In the genomic region with DNA sequence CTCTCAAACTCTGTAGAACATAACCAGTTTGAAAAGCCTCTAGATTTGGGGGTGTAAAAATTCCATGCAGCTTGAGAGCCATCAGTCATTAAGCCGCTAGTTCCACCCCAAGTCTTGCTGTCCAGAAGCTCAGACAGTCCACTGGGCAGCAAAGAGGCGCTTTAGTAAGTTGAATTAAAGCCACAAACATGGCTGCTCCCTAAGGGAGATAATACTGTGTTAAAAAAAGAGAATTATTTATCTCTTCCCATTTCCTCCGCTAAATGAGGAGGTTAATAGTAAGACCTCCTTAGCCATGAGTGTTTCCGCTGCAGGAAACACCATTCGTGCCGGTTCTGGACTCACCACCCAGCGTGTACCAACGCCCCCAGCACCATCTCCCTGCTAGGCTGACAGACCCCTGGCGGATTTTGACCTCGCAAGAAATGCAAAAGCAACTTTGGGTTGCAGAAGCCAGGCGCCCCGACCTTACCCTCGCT, we compare ENCODE assay signal across 8 cellular contexts. TPM values are rescaled to one million over a fixed set of nuclear protein-coding genes. Genes with fewer than 3 reads are reported as not detected.
A peak's percentile ranks its signal among the peaks of the same experiment; 100 is the strongest.
DNase-seq lines count a peak whose midpoint lies in the region; ATAC-seq and TF ChIP-seq lines count a peak whose summit lies in the region.

No MANE protein-coding gene starts in this region.

- TF ChIP-seq CTCF in Panc1 (IDR thresholded peaks at IDR 0.05), result no peak
- TF ChIP-seq CTCF in thyroid gland (IDR thresholded peaks at IDR 0.05), result no peak

- H3K27me3 ChIP-seq in Panc1 (ENCODE audit: control insufficient read depth, insufficient read depth, low read length) (no peaks in the 10 kb centered on the region), mesenchymal stem cell (ENCODE audit: control insufficient read depth in 1 of 2, insufficient read depth in 1 of 2, low read length in 2 of 2) (no peaks in the 10 kb centered on the region), thyroid gland (no peaks in the 10 kb centered on the region)

- H3K4me1 ChIP-seq in Panc1 (ENCODE audit: control insufficient read depth, insufficient read depth, low read length) (peaks cover 25% of the 10 kb centered on the region), mesenchymal stem cell (ENCODE audit: control insufficient read depth, insufficient read depth, low read depth, low read length) (no peaks in the 10 kb centered on the region), thyroid gland (peaks cover 17 to 24% of the 10 kb centered on the region in 2 donors)

- no peak overlapping the region for H3K23ac ChIP-seq in mesenchymal stem cell (ENCODE audit: low read length in 2 of 2)

- DNase-seq in AML-193 (lab: John Stamatoyannopoulos, UW) (peak; percentile 33 to 34), Panc1 (ENCODE audit: low read depth, low spot score) (no peak), dermis blood vessel endothelial cell (peak; percentile 60), mesenchymal stem cell (peak; percentile 62), thyroid gland (peak; percentile 32 to 42), NCI-H128 (lab: John Stamatoyannopoulos, UW; ENCODE audit: unreplicated experiment) (no peak)

- peak overlapping the region; percentile 58 to 85 for H3K18ac ChIP-seq in mesenchymal stem cell (ENCODE audit: low read depth in 1 of 2, low read length in 2 of 2)

- H2BK5ac ChIP-seq in mesenchymal stem cell (ENCODE audit: low read depth, low read length, poor library complexity, severe bottlenecking), result no peak overlapping the region

- no peak overlapping the region for H2AK5ac ChIP-seq in mesenchymal stem cell (ENCODE audit: low read length, severe bottlenecking)

- H2BK12ac ChIP-seq in mesenchymal stem cell (ENCODE audit: low read length in 2 of 2), result no peak overlapping the region

- no peak overlapping the region for H3K4ac ChIP-seq in mesenchymal stem cell (ENCODE audit: low read depth in 1 of 2, low read length in 2 of 2)

- CTCF ChIA-PET in Panc1 (lab: Charles Lee), result interaction anchor here (0.8 to 1.0 kb wide), 2 partner anchors 9 to 95 kb away, joined by 3 to 4 read pairs; a partner anchor contains a TSS

- peak overlapping the region; percentile 60 for H2AFZ ChIP-seq in mesenchymal stem cell (ENCODE audit: low read depth, low read length)

- H2BK15ac ChIP-seq in mesenchymal stem cell (ENCODE audit: low read depth, poor library complexity, severe bottlenecking), result no peak overlapping the region

- H3K27ac ChIP-seq in Panc1 (ENCODE audit: low read length), result peak overlapping the region; percentile 84
- H3K27ac ChIP-seq in mesenchymal stem cell (ENCODE audit: low read length, poor library complexity, severe bottlenecking), result peak overlapping the region; percentile 68
- peak overlapping the region; percentile 90 to 98 (median 93) for H3K27ac ChIP-seq in thyroid gland

- H3K9me3 ChIP-seq in Panc1 (ENCODE audit: control insufficient read depth, insufficient read depth, low read depth, low read length) (no peaks in the 10 kb centered on the region), mesenchymal stem cell (ENCODE audit: control insufficient read depth, low read length) (no peaks in the 10 kb centered on the region), thyroid gland (no peaks in the 10 kb centered on the region)

- POLR2A ChIA-PET in Panc1 (lab: Charles Lee), result interaction anchor here (0.7 kb wide), 2 partner anchors 9 to 1123 kb away, joined by 8 to 12 read pairs; a partner anchor contains a TSS

- H2BK120ac ChIP-seq in mesenchymal stem cell (ENCODE audit: low read depth, low read length), result no peak overlapping the region

- WGBS in mesenchymal stem cell, result under 1% methylated on average over 12 of the region's 13 CpGs
- WGBS in thyroid gland, 2 donors, result 0 to 2% methylated on average over 8 to 10 of the region's 13 CpGs

- TF ChIP-seq POLR2A in GM18505 (IDR thresholded peaks at IDR 0.05; ENCODE audit: borderline replicate concordance, extremely low read depth, insufficient read depth, insufficient read length) (no peak), thyroid gland (IDR thresholded peaks at IDR 0.05) (no peak)

- H3K9ac ChIP-seq in mesenchymal stem cell (ENCODE audit: low read length), result peak overlapping the region; percentile 88

- no peaks in the 10 kb centered on the region for H3K36me3 ChIP-seq in Panc1 (ENCODE audit: control insufficient read depth, insufficient read depth, low read length)
- no peaks in the 10 kb centered on the region for H3K36me3 ChIP-seq in mesenchymal stem cell (ENCODE audit: control insufficient read depth in 1 of 2, insufficient read depth in 2 of 2, low read depth in 1 of 2, low read length in 2 of 2)
- H3K36me3 ChIP-seq in thyroid gland, result no peaks in the 10 kb centered on the region

- peak overlapping the region; percentile 71 for H4K8ac ChIP-seq in mesenchymal stem cell (ENCODE audit: low read length)

- no TSS peak for BruUV-seq in Panc1 (replicated peaks; lab: Mats Ljungman, UMichigan)

- peak overlapping the region; percentile 84 for H3K4me2 ChIP-seq in mesenchymal stem cell (ENCODE audit: low read length, poor library complexity, severe bottlenecking)

- peak overlapping the region; percentile 81 to 96 for H3K4me3 ChIP-seq in Panc1 (ENCODE audit: low read depth in 2 of 2, low read length in 2 of 2)
- peak overlapping the region; percentile 75 to 95 for H3K4me3 ChIP-seq in mesenchymal stem cell (ENCODE audit: insufficient read depth in 1 of 2, low read depth in 1 of 2, low read length in 2 of 2)
- H3K4me3 ChIP-seq in thyroid gland (replicated peaks in 1 of 3), result peak overlapping the region; percentile 68 to 78 (median 76)

- intact Hi-C loops in Panc1 (cut with micrococcal nuclease; ENCODE audit: unreplicated experiment) (loop anchor here (5.0 to 10.0 kb wide), 3 partner anchors 76 to 161 kb away; a partner anchor contains a TSS), thyroid gland (cut with DNase I) (loop anchor here (5.0 kb wide), 1 partner anchor 71 kb away; no protein-coding TSS in a partner anchor)

- no peak overlapping the region for H3K14ac ChIP-seq in mesenchymal stem cell (ENCODE audit: low read length in 2 of 2)

- ATAC-seq in GM18505 (IDR thresholded peaks at IDR 0.05; ENCODE audit: unreplicated experiment) (peak; percentile 6), HG02943 (IDR thresholded peaks at IDR 0.05; ENCODE audit: low read depth, unreplicated experiment) (peak; percentile 22), Panc1 (peak; percentile 68)

- H3K79me1 ChIP-seq in mesenchymal stem cell (replicated peaks; ENCODE audit: low read length, poor library complexity, severe bottlenecking), result peaks cover 7% of the 10 kb centered on the region

- no peak overlapping the region for H4K91ac ChIP-seq in mesenchymal stem cell (ENCODE audit: low read length)

- in situ Hi-C loops in Panc1 (cut with HindIII; ENCODE audit: low pct_unique_long_range_greater_than_20kb, low sequenced_read_pairs), result no loop called here

RNA-seq across cellular contexts. Expression of a gene that starts 0.5 kb away (rescaled TPM):
- total RNA-seq in Panc1 (2021; ENCODE audit: unreplicated experiment), result 59.8 TPM
- 39.7 TPM for polyA plus RNA-seq in Panc1 (2012; ENCODE audit: insufficient read length)
- 80.0 and 109 TPM in 2 replicates for total RNA-seq in dermis blood vessel endothelial cell
- 51.4 TPM for polyA plus RNA-seq in mesenchymal stem cell (2013, experiment 1 of 2)
- 54.8 TPM for polyA plus RNA-seq in mesenchymal stem cell (2013, experiment 2 of 2)
- 100 to 1,000 TPM in 1 of 4 donors, 10 to 100 TPM in 3; 69.7 to 213 (median 76.8) TPM for total RNA-seq in thyroid gland

RNA-seq across cellular contexts. Expression of a gene that starts 8.7 kb away (rescaled TPM):
- total RNA-seq in Panc1 (2021; ENCODE audit: unreplicated experiment) (54.8 TPM), dermis blood vessel endothelial cell (53.1 and 57.6 TPM in 2 replicates), thyroid gland (10 to 100 TPM; 49.0 to 92.8 (median 73.8) TPM)
- 26.1 TPM for polyA plus RNA-seq in Panc1 (2012; ENCODE audit: insufficient read length)
- 29.9 TPM for polyA plus RNA-seq in mesenchymal stem cell (2013, experiment 1 of 2)
- 31.4 TPM for polyA plus RNA-seq in mesenchymal stem cell (2013, experiment 2 of 2)

Comparison
In these comparisons a context has a peak if more than half of its experiments do, and no peak if none do; other contexts are left out.
1. DNase-seq: peak in AML-193 (2 of 2), dermis blood vessel endothelial cell (single experiment), mesenchymal stem cell (single experiment) and thyroid gland (2 of 2); none in Panc1 (single experiment) and NCI-H128 (single experiment).
2. ATAC-seq: peak in every context shown above with its lines; median percentile 68 in Panc1; 22 in HG02943; 6 in GM18505.
3. Peak in every context shown above with its lines, with median percentiles within 50 percentile points of each other: H3K27ac ChIP-seq and H3K4me3 ChIP-seq.